Comparison of ENCODE assay signal across 8 cellular contexts in the genomic region with DNA sequence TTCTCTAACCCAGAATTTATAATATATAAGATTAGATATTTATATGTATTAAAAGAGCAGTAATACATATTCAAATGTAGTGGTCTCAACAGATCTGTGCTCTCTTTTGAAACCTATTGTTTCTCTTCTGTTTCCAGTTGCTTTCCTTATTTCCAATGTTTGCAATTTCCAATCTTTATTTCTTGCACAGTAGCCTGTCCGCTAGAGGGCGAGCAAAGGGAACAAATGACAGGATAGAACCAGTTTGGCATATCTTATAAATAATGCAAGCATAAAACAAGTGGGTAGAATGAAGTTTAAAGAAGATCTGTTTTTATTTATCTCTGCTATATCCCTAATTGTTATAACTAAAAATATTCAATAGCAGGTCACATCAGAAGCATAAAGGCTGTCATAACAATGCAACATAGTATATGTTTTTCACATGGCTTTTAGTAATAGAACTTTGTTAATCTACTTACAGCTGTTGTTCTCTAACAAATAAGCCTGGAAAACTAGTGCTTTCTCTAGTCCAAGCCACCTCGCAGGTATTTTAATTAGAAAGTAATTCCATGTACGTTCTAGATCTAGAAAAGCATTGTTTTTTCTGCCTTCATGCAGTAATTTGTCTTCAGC. TPM values are rescaled to one million over a fixed set of nuclear protein-coding genes. Genes with fewer than 3 reads are reported as not detected.
DNase-seq lines count a peak whose midpoint lies in the region; ATAC-seq and TF ChIP-seq lines count a peak whose summit lies in the region.

No MANE protein-coding gene starts in this region.

- H3K4me1 ChIP-seq in uterus: no peaks in the 10 kb centered on the region

- peaks cover 10% of the 10 kb centered on the region for H3K27me3 Mint-ChIP-seq in CD4-positive, alpha-beta T cell

- no peaks in the 10 kb centered on the region for H3K9me3 Mint-ChIP-seq in CD4-positive, alpha-beta T cell

- no peak overlapping the region for H3K4me3 Mint-ChIP-seq in CD4-positive, alpha-beta T cell

- CTCF ChIA-PET in CD4-positive, alpha-beta T cell (lab: Charles Lee): interaction anchor here (1.0 to 1.2 kb wide), 2 partner anchors 15 to 664 kb away, joined by 3 read pairs; a partner anchor contains a TSS

- peak; percentile 90 for TF ChIP-seq CTCF in CD4-positive, alpha-beta T cell (IDR thresholded peaks at IDR 0.05)
- TF ChIP-seq CTCF in uterus (IDR thresholded peaks at IDR 0.05): peak; percentile 66 to 75 (median 70)

- intact Hi-C loops in CD4-positive, alpha-beta T cell (cut with DNase I, micrococcal nuclease): loop anchor here (1.0 to 10.0 kb wide), 3 partner anchors 111 to 591 kb away; no protein-coding TSS in a partner anchor
- intact Hi-C loops in uterus (cut with DNase I; ENCODE audit: low total_unique reads): no loop called here

- H3K27me3 ChIP-seq in CD4-positive, alpha-beta T cell (ENCODE audit: control insufficient read depth, insufficient read depth, low read length): no peaks in the 10 kb centered on the region
- H3K27me3 ChIP-seq in uterus: no peaks in the 10 kb centered on the region

- no peak for TF ChIP-seq POLR2A in uterus (IDR thresholded peaks at IDR 0.05)

- ATAC-seq in CD4-positive, alpha-beta T cell (ENCODE audit: poor library complexity): no peak
- ATAC-seq in HG03280 (IDR thresholded peaks at IDR 0.05; ENCODE audit: unreplicated experiment): no peak

- H3K4me3 ChIP-seq in uterus: no peak overlapping the region

- no peak overlapping the region for H3K27ac Mint-ChIP-seq in CD4-positive, alpha-beta T cell

- H3K27ac ChIP-seq in CD4-positive, alpha-beta T cell (ENCODE audit: low read depth, low read length): no peak overlapping the region
- no peak overlapping the region for H3K27ac ChIP-seq in uterus

- H3K36me3 ChIP-seq in uterus: no peaks in the 10 kb centered on the region

- peak; percentile 20 to 52 (median 38) for DNase-seq in CD4-positive, alpha-beta T cell
- peak; percentile 16 for DNase-seq in HK-2 (ENCODE audit: unreplicated experiment)
- peak; percentile 52 for DNase-seq in NOMO-1 treated with DMSO at 0.1 percent for 48 hours (lab: John Stamatoyannopoulos, UW; ENCODE audit: unreplicated experiment)
- DNase-seq in activated T-cell treated with anti-CD3 and anti-CD28 coated beads, Interleukin-2, amount 50 U/mL, for 1 hour: peak; percentile 41
- DNase-seq in fibroblast of peridontal ligament (ENCODE audit: extremely low read depth): peak; percentile 81
- DNase-seq in occipital lobe (lab: John Stamatoyannopoulos, UW): peak; percentile 25
- DNase-seq in uterus: peak; percentile 63 to 72

- H3K36me3 Mint-ChIP-seq in CD4-positive, alpha-beta T cell (ENCODE audit: low read depth): no peaks in the 10 kb centered on the region

- POLR2A ChIA-PET in CD4-positive, alpha-beta T cell (lab: Charles Lee): interaction anchor here (1.5 to 1.7 kb wide), 2 partner anchors 14 to 187 kb away, joined by 3 to 6 read pairs; a partner anchor contains a TSS

- H3K9me3 ChIP-seq in CD4-positive, alpha-beta T cell (ENCODE audit: control insufficient read depth, low read length): no peaks in the 10 kb centered on the region
- H3K9me3 ChIP-seq in uterus: no peaks in the 10 kb centered on the region

- no peaks in the 10 kb centered on the region for H3K4me1 Mint-ChIP-seq in CD4-positive, alpha-beta T cell (ENCODE audit: low read depth)

RNA-seq across cellular contexts. Expression of a gene that starts 15.1 kb away (rescaled TPM):
- total RNA-seq in CD4-positive, alpha-beta T cell: 1 to 10 TPM; 2.9 to 4.2 TPM
- 60.5 TPM for total RNA-seq in occipital lobe
- total RNA-seq in uterus: 10 to 100 TPM in 3 of 4 donors, 1 to 10 TPM in 1; 3.8 to 38.7 (median 19.6) TPM

Comparison
In these comparisons a context has a peak if more than half of its experiments do, and no peak if none do; other contexts are left out.
1. DNase-seq: peak in every context shown above with its lines; median percentile 81 in fibroblast of peridontal ligament; 68 in uterus; 52 in NOMO-1 treated with DMSO at 0.1 percent for 48 hours; 41 in activated T-cell treated with anti-CD3 and anti-CD28 coated beads, Interleukin-2, amount 50 U/mL, for 1 hour; 38 in CD4-positive, alpha-beta T cell; 25 in occipital lobe; 16 in HK-2.